In the genomic region with DNA sequence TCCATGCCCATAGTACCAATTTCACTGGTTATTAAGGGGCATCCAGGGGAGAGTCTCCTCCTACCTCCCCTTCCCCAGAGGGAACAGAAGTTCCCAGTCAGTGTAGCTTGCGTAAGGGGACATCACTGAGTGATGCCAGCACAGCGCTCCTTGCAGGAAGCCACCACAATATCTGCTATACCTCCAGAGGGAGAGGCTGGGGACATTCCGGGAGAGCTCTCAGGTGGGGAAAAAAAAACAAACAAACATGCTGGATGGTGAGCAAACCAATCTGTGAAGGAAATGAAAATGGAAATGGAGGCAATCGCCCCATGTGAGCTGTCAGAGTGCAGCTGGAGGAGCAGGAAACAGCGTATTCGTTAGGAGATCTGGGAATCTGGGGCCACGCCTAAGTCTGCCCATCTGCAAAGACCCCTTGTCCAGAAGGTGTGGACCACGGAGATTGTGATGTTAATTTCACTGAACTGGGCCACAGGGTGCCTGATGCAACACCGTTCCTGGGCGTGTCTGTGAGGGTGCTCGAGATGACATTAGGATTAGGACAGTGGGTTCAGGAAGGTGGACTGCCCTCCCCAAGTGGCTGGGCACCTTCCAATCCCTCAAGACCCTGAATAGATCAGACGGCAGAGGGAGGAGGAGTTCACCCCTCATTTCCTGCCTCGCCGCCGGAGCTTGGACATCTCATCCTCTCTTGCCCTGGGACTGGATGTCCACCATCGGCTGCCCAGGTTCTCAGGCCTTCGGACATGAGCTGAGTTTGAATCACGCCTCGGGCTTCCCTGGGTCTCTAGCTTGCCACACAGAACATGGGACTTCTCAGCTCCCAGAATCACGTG, we compare ENCODE assay signal across 17 cellular contexts. TPM values are rescaled to one million over a fixed set of nuclear protein-coding genes. Genes with fewer than 3 reads are reported as not detected.
DNase-seq lines count a peak whose midpoint lies in the region; ATAC-seq, FAIRE-seq and TF ChIP-seq lines count a peak whose summit lies in the region.
"Had no signal": no experiment of that assay in that cellular context is flagged by ENCODE, and none has a peak within 500 bp of the region (broad histone marks: within the 10 kb centered on the region; RNA-seq: fewer than 3 reads in every experiment).

No MANE protein-coding gene starts in this region.

- no peak for FAIRE-seq in H54 (lab: Jason Lieb, UNC)
- FAIRE-seq: A204.1 had no signal

- no peaks in the 10 kb centered on the region for H3K9me3 Mint-ChIP-seq in MCF 10A (ENCODE audit: unreplicated experiment)
- H3K9me3 Mint-ChIP-seq: activated CD8-positive, alpha-beta T cell treated with anti-CD3 and anti-CD28 coated beads for 36 hours had no signal

- intact Hi-C loops in MCF 10A (cut with micrococcal nuclease), result no loop called here
- intact Hi-C loops in mammary epithelial cell (cut with micrococcal nuclease), result no loop called here

- peak overlapping the region; percentile 93 for H3K27ac Mint-ChIP-seq in MCF 10A (ENCODE audit: low read depth, unreplicated experiment)
- H3K27ac Mint-ChIP-seq: activated CD8-positive, alpha-beta T cell treated with anti-CD3 and anti-CD28 coated beads for 36 hours had no signal

- dilution Hi-C loops in mammary epithelial cell (cut with HindIII; ENCODE audit: low sequenced_read_pairs), result loop anchor here (5.0 kb wide), 1 partner anchor 51 kb away; no protein-coding TSS in a partner anchor

- no peak overlapping the region for H3K9ac ChIP-seq in mammary epithelial cell (ENCODE audit: insufficient read depth, low read length)

- no peaks in the 10 kb centered on the region for H4K20me1 ChIP-seq in mammary epithelial cell (ENCODE audit: insufficient read depth, low read length)

- no peaks in the 10 kb centered on the region for H3K9me3 ChIP-seq in mammary epithelial cell (replicated peaks; ENCODE audit: insufficient read depth, low read length)
- H3K9me3 ChIP-seq in muscle layer of duodenum (ENCODE audit: control insufficient read depth in 1 of 2, low read length in 2 of 2), result no peaks in the 10 kb centered on the region

- H3K36me3 Mint-ChIP-seq in MCF 10A (ENCODE audit: insufficient read depth, unreplicated experiment), result peaks cover 21% of the 10 kb centered on the region

- no peak overlapping the region for H2AFZ ChIP-seq in mammary epithelial cell (ENCODE audit: low read depth, low read length)

- no peak for ATAC-seq in HG02763 (IDR thresholded peaks at IDR 0.05; ENCODE audit: unreplicated experiment)
- ATAC-seq: activated CD8-positive, alpha-beta T cell treated with anti-CD3 and anti-CD28 coated beads for 36 hours; stimulated activated naive CD8-positive, alpha-beta T cell treated with anti-CD3 and anti-CD28 coated beads, Interleukin-15, Interleukin-2, amounts not matched to agents 100 U/mL and 50 U/mL, for 24 hours had no signal

- H3K27me3 ChIP-seq in mammary epithelial cell (ENCODE audit: insufficient read depth, low read length) (no peaks in the 10 kb centered on the region), muscle layer of duodenum (ENCODE audit: low read depth, low read length) (no peaks in the 10 kb centered on the region)
- H3K27me3 ChIP-seq: dorsolateral prefrontal cortex had no signal

- H3K27me3 Mint-ChIP-seq in MCF 10A (ENCODE audit: insufficient read depth, unreplicated experiment), result no peaks in the 10 kb centered on the region
- H3K27me3 Mint-ChIP-seq: activated CD8-positive, alpha-beta T cell treated with anti-CD3 and anti-CD28 coated beads for 36 hours had no signal

- peaks cover 95% of the 10 kb centered on the region for H3K79me2 ChIP-seq in mammary epithelial cell (ENCODE audit: insufficient read depth, low read length)

- H3K4me1 ChIP-seq in mammary epithelial cell (ENCODE audit: insufficient read depth, low read length), result peaks cover 7% of the 10 kb centered on the region
- peaks cover 0 to 7% of the 10 kb centered on the region in 2 donors for H3K4me1 ChIP-seq in muscle layer of duodenum (ENCODE audit: control insufficient read depth in 1 of 2, insufficient read depth in 2 of 2, low read length in 2 of 2)
- H3K4me1 ChIP-seq in urinary bladder (ENCODE audit: insufficient read depth), result no peaks in the 10 kb centered on the region

- CTCF ChIA-PET in MCF 10A (lab: Yijun Ruan, JAX), result no interaction called here
- CTCF ChIA-PET in mammary epithelial cell (lab: Charles Lee; ENCODE audit: low non-redundant PET), result no interaction called here

- peaks cover 35% of the 10 kb centered on the region for H3K4me1 Mint-ChIP-seq in MCF 10A (ENCODE audit: insufficient read depth, unreplicated experiment)

- POLR2A ChIA-PET in MCF 10A (lab: Yijun Ruan, JAX), result interaction anchor here (0.6 to 4.6 kb wide), 6 partner anchors 8 to 56 kb away, joined by 3 to 41 read pairs (median 4); no protein-coding TSS in a partner anchor

- H3K27ac ChIP-seq in mammary epithelial cell (ENCODE audit: insufficient read depth, low read depth, low read length), result no peak overlapping the region
- peak overlapping the region in 1 of 2 donors; percentile 6 for H3K27ac ChIP-seq in coronary artery
- peak overlapping the region; percentile 11 for H3K27ac ChIP-seq in muscle layer of duodenum (ENCODE audit: low read length)
- H3K27ac ChIP-seq in urinary bladder (ENCODE audit: low read depth), result peak overlapping the region; percentile 15

- H3K4me3 ChIP-seq in mammary epithelial cell (replicated peaks in 1 of 3; ENCODE audit: insufficient read depth in 1 of 3, low read depth in 2 of 3, low read length in 3 of 3), result no peak overlapping the region
- H3K4me3 ChIP-seq in coronary artery, result no peak overlapping the region
- no peak overlapping the region for H3K4me3 ChIP-seq in muscle layer of duodenum (ENCODE audit: low read depth in 1 of 2, low read length in 2 of 2)
- H3K4me3 ChIP-seq in urinary bladder (ENCODE audit: low read depth, low read length), result no peak overlapping the region
- H3K4me3 ChIP-seq: dorsolateral prefrontal cortex, lung had no signal

- DNase-seq in MCF 10A (ENCODE audit: unreplicated experiment), result no peak
- no peak for DNase-seq in mammary epithelial cell
- DNase-seq in coronary artery (ENCODE audit: low spot score), result peak; percentile 64
- DNase-seq in activated naive CD4-positive, alpha-beta T cell (lab: John Stamatoyannopoulos, UW), result no peak
- DNase-seq in H54 (ENCODE audit: insufficient read length, low spot score), result no peak
- DNase-seq: activated CD8-positive, alpha-beta T cell treated with anti-CD3 and anti-CD28 coated beads for 36 hours; dorsolateral prefrontal cortex; HCEC 1CT; KBM-7; NCI-H1436 treated with DMSO at 0.1 percent for 48 hours; NCI-H510A; stimulated activated naive CD8-positive, alpha-beta T cell treated with anti-CD3 and anti-CD28 coated beads, Interleukin-15, Interleukin-2, amounts not matched to agents 100 U/mL and 50 U/mL, for 24 hours had no signal

- over 99% methylated on average over 14 of the region's 20 CpGs for WGBS in mammary epithelial cell (ENCODE audit: low coverage, missing lambda C conversion rate)
- 86% methylated on average over 20 of the region's 20 CpGs for WGBS in urinary bladder

- no peak overlapping the region for H3K4me3 Mint-ChIP-seq in MCF 10A (ENCODE audit: unreplicated experiment)
- H3K4me3 Mint-ChIP-seq: activated CD8-positive, alpha-beta T cell treated with anti-CD3 and anti-CD28 coated beads for 36 hours had no signal

- no TSS peak for BruUV-seq in MCF 10A (replicated peaks; lab: Mats Ljungman, UMichigan)
- no TSS peak for BruUV-seq in mammary epithelial cell (replicated peaks; lab: Mats Ljungman, UMichigan)

- in situ Hi-C loops in mammary epithelial cell (cut with MboI; ENCODE audit: low sequenced_read_pairs in 2 of 2), result no loop called here

- H3K4me2 ChIP-seq in mammary epithelial cell (ENCODE audit: insufficient read depth, low read depth, low read length), result no peak overlapping the region

- H3K36me3 ChIP-seq in mammary epithelial cell (ENCODE audit: insufficient read depth, low read length) (no peaks in the 10 kb centered on the region), muscle layer of duodenum (ENCODE audit: control insufficient read depth in 1 of 2, insufficient read depth in 2 of 2, low read length in 2 of 2) (no peaks in the 10 kb centered on the region), urinary bladder (ENCODE audit: insufficient read depth) (no peaks in the 10 kb centered on the region)

- TF ChIP-seq POLR2A in H54 (IDR thresholded peaks at IDR 0.05; ENCODE audit: low read depth, low read length), result no peak

- TF ChIP-seq CTCF in MCF 10A (IDR thresholded peaks at IDR 0.05; ENCODE audit: unreplicated experiment), result no peak
- no peak for TF ChIP-seq CTCF in mammary epithelial cell (conservative IDR thresholded peaks at IDR 0.05 in 1 of 2, IDR thresholded peaks at IDR 0.05 in 1 of 2; ENCODE audit: extremely low read depth in 1 of 2, insufficient read depth in 1 of 2, low read depth in 1 of 2, low read length in 2 of 2)
- no peak for TF ChIP-seq CTCF in coronary artery (IDR thresholded peaks at IDR 0.05)

RNA-seq across cellular contexts. Expression of a gene that starts 30.5 kb away (rescaled TPM):
- total RNA-seq in MCF 10A (2022) (36.2 and 38.6 TPM in 2 replicates), mammary epithelial cell (10 to 100 TPM; 26.2 to 46.0 TPM), urinary bladder (22.1 TPM)
- polyA plus RNA-seq in mammary epithelial cell (67.7 TPM), urinary bladder (62.6 TPM)
- polyA minus RNA-seq in mammary epithelial cell, result 60.6 TPM
